ENCODE assay signal across 17 cellular contexts in genomic region chr15:63523306-63523990, GRCh38. TPM values are rescaled to one million over a fixed set of nuclear protein-coding genes. Genes with fewer than 3 reads are reported as not detected.
DNase-seq lines count a peak whose midpoint lies in the region; ATAC-seq and TF ChIP-seq lines count a peak whose summit lies in the region.
"Had no signal": no experiment of that assay in that cellular context is flagged by ENCODE, and none has a peak within 500 bp of the region (broad histone marks: within the 10 kb centered on the region; RNA-seq: fewer than 3 reads in every experiment).

No MANE protein-coding gene starts in this region.

- intact Hi-C loops in MCF 10A (cut with micrococcal nuclease) = no loop called here
- intact Hi-C loops in breast epithelium (cut with DNase I; ENCODE audit: low total_unique reads) = no loop called here
- intact Hi-C loops in thyroid gland (cut with DNase I) = no loop called here

- H3K27me3 ChIP-seq in breast epithelium (no peaks in the 10 kb centered on the region), thyroid gland (no peaks in the 10 kb centered on the region)
- H3K27me3 ChIP-seq: upper lobe of right lung had no signal

- ATAC-seq in GM21723 (IDR thresholded peaks at IDR 0.05; ENCODE audit: unreplicated experiment) = no peak
- ATAC-seq: activated CD8-positive, alpha-beta T cell treated with anti-CD3 and anti-CD28 coated beads for 36 hours; upper lobe of right lung had no signal

- H3K4me3 Mint-ChIP-seq in MCF 10A (ENCODE audit: unreplicated experiment) = no peak overlapping the region
- H3K4me3 Mint-ChIP-seq: activated CD8-positive, alpha-beta T cell treated with anti-CD3 and anti-CD28 coated beads for 36 hours; H9; neural crest cell had no signal

- peaks cover 0 to 5% of the 10 kb centered on the region in 2 donors for H3K4me1 ChIP-seq in breast epithelium
- H3K4me1 ChIP-seq in thyroid gland = peaks cover 28 to 64% of the 10 kb centered on the region in 2 donors

- DNase-seq in MCF 10A (ENCODE audit: unreplicated experiment) (no peak), breast epithelium (ENCODE audit: low spot score in 2 of 2) (no peak), amniotic epithelial cell (ENCODE audit: low read depth) (peak; percentile 69), kidney tubule cell (ENCODE audit: low spot score) (peak; percentile 26), thyroid gland (no peak), GM10248 (ENCODE audit: extremely low spot score) (no peak), erythroblast (lab: John Stamatoyannopoulos, UW) (no peak)
- DNase-seq: activated CD8-positive, alpha-beta T cell treated with anti-CD3 and anti-CD28 coated beads for 36 hours; DMS 273 treated with DMSO at 0.1 percent for 48 hours; H9; immature natural killer cell; NCI-H1105; NCI-H446; T1000; upper lobe of right lung had no signal

- H3K4me3 ChIP-seq in breast epithelium (no peak overlapping the region), thyroid gland (replicated peaks in 1 of 3) (no peak overlapping the region)
- H3K4me3 ChIP-seq: upper lobe of right lung had no signal

- 44 to 52% methylated on average over 4 of the region's 4 CpGs for WGBS in thyroid gland, 2 donors

- peaks cover 58% of the 10 kb centered on the region for H3K4me1 Mint-ChIP-seq in MCF 10A (ENCODE audit: insufficient read depth, unreplicated experiment)

- H3K9me3 ChIP-seq in breast epithelium (no peaks in the 10 kb centered on the region), thyroid gland (no peaks in the 10 kb centered on the region)
- H3K9me3 ChIP-seq: upper lobe of right lung had no signal

- H3K36me3 Mint-ChIP-seq in MCF 10A (ENCODE audit: insufficient read depth, unreplicated experiment) = peaks cover 4% of the 10 kb centered on the region
- H3K36me3 Mint-ChIP-seq: immature natural killer cell had no signal

- no peak for TF ChIP-seq POLR2A in breast epithelium (IDR thresholded peaks at IDR 0.05)
- no peak for TF ChIP-seq POLR2A in thyroid gland (IDR thresholded peaks at IDR 0.05)
- TF ChIP-seq POLR2A in erythroblast (IDR thresholded peaks at IDR 0.05; ENCODE audit: low read length) = no peak

- POLR2A ChIA-PET in MCF 10A (lab: Yijun Ruan, JAX) = interaction anchor here (1.1 to 14.2 kb wide), 10 partner anchors 10 to 143 kb away, joined by 3 to 366 read pairs (median 28); partner anchors contain the start of gene USP3
- POLR2A ChIA-PET in GM10248 (lab: Yijun Ruan, JAX) = no interaction called here

- H3K27me3 Mint-ChIP-seq in MCF 10A (ENCODE audit: insufficient read depth, unreplicated experiment) = no peaks in the 10 kb centered on the region
- H3K27me3 Mint-ChIP-seq: activated CD8-positive, alpha-beta T cell treated with anti-CD3 and anti-CD28 coated beads for 36 hours had no signal

- BruUV-seq in MCF 10A (replicated peaks; lab: Mats Ljungman, UMichigan) = no TSS peak

- CTCF ChIA-PET in MCF 10A (lab: Yijun Ruan, JAX) = interaction anchor here (0.6 to 2.1 kb wide), 5 partner anchors 9 to 76 kb away, joined by 3 to 7 read pairs (median 3); no protein-coding TSS in a partner anchor
- CTCF ChIA-PET in GM10248 (lab: Yijun Ruan, JAX) = interaction anchor here (0.9 to 4.4 kb wide), 5 partner anchors 8 to 76 kb away, joined by 4 to 32 read pairs (median 6); no protein-coding TSS in a partner anchor

- TF ChIP-seq CTCF in MCF 10A (IDR thresholded peaks at IDR 0.05; ENCODE audit: unreplicated experiment) (no peak), breast epithelium (IDR thresholded peaks at IDR 0.05) (no peak), thyroid gland (IDR thresholded peaks at IDR 0.05) (peak in 1 of 6 experiments; percentile 11), GM10248 (IDR thresholded peaks at IDR 0.05; ENCODE audit: control extremely low read depth, extremely low read depth, low read depth, missing control alignments) (no peak)

- H3K27ac ChIP-seq in breast epithelium (no peak overlapping the region), thyroid gland (peak overlapping the region in 2 of 3 donors; percentile 0 to 2)
- H3K27ac ChIP-seq: upper lobe of right lung had no signal

- peak overlapping the region; percentile 83 for H3K27ac Mint-ChIP-seq in MCF 10A (ENCODE audit: low read depth, unreplicated experiment)
- H3K27ac Mint-ChIP-seq: activated CD8-positive, alpha-beta T cell treated with anti-CD3 and anti-CD28 coated beads for 36 hours; H9 had no signal

- H3K36me3 ChIP-seq in breast epithelium (no peaks in the 10 kb centered on the region), thyroid gland (no peaks in the 10 kb centered on the region)
- H3K36me3 ChIP-seq: upper lobe of right lung had no signal

- H3K9me3 Mint-ChIP-seq in MCF 10A (ENCODE audit: unreplicated experiment) = no peaks in the 10 kb centered on the region
- H3K9me3 Mint-ChIP-seq: activated CD8-positive, alpha-beta T cell treated with anti-CD3 and anti-CD28 coated beads for 36 hours; H9; immature natural killer cell; neural crest cell had no signal

RNA-seq across cellular contexts. Expression of gene USP3, which starts 19.1 kb away (rescaled TPM):
- 59.0 and 70.2 TPM in 2 replicates for total RNA-seq in MCF 10A (2022)
- total RNA-seq in breast epithelium = 10 to 100 TPM; 70.4 to 88.7 (median 76.7) TPM
- 10 to 100 TPM; 42.9 to 82.2 (median 53.7) TPM for total RNA-seq in thyroid gland

Comparison
In these comparisons a context has a peak if more than half of its experiments do, and no peak if none do; other contexts are left out.
1. DNase-seq: peak in amniotic epithelial cell (single experiment) and kidney tubule cell (single experiment); none in MCF 10A (single experiment), breast epithelium (0 of 2), thyroid gland (0 of 2), GM10248 (single experiment) and erythroblast (0 of 2).
2. H3K27ac ChIP-seq: peak in thyroid gland (2 of 3); none in breast epithelium (0 of 2).